Comparison of ENCODE assay signal across 8 cellular contexts in genomic region chr9:72362118-72362531, GRCh38. TPM values are rescaled to one million over a fixed set of nuclear protein-coding genes. Genes with fewer than 3 reads are reported as not detected.
DNase-seq lines count a peak whose midpoint lies in the region; ATAC-seq and TF ChIP-seq lines count a peak whose summit lies in the region.

No MANE protein-coding gene starts in this region.

- TF ChIP-seq POLR2A in erythroblast (IDR thresholded peaks at IDR 0.05; ENCODE audit: low read length), result no peak

- H3K9me3 ChIP-seq in PC-9 (ENCODE audit: insufficient read depth, low read depth), result no peaks in the 10 kb centered on the region
- H3K9me3 ChIP-seq in parathyroid adenoma (ENCODE audit: control insufficient read depth, low read length), result no peaks in the 10 kb centered on the region

- H3K4me1 ChIP-seq in PC-9 (replicated peaks; ENCODE audit: insufficient read depth) (peaks cover 58% of the 10 kb centered on the region), parathyroid adenoma (peaks cover 2% of the 10 kb centered on the region)

- CTCF ChIA-PET in PC-9 (lab: Charles Lee), result interaction anchor here (0.6 to 0.8 kb wide), 2 partner anchors 167 to 180 kb away, joined by 3 to 5 read pairs; no protein-coding TSS in a partner anchor

- H4K20me1 ChIP-seq in PC-9 (ENCODE audit: insufficient read depth), result peaks cover 66% of the 10 kb centered on the region

- H3K36me3 ChIP-seq in PC-9 (ENCODE audit: low read depth) (peaks cover 68% of the 10 kb centered on the region), parathyroid adenoma (ENCODE audit: control insufficient read depth, insufficient read depth, low read length) (no peaks in the 10 kb centered on the region)

- H3K4me2 ChIP-seq in PC-9 (peak overlapping the region; percentile 99), parathyroid adenoma (ENCODE audit: low read length) (peak overlapping the region; percentile 82)

- H3K79me2 ChIP-seq in PC-9 (ENCODE audit: low read depth) (peaks cover 78% of the 10 kb centered on the region), parathyroid adenoma (peaks cover 22% of the 10 kb centered on the region)

- no peak for TF ChIP-seq CTCF in PC-9 (conservative IDR thresholded peaks at IDR 0.05)
- TF ChIP-seq CTCF in parathyroid adenoma (IDR thresholded peaks at IDR 0.05), result no peak

- H3K9me2 ChIP-seq in PC-9 (ENCODE audit: insufficient read depth), result no peaks in the 10 kb centered on the region

- H3K9ac ChIP-seq in parathyroid adenoma, result no peak overlapping the region

- H2AFZ ChIP-seq in PC-9 (no peak overlapping the region), parathyroid adenoma (no peak overlapping the region)

- POLR2A ChIA-PET in PC-9 (lab: Charles Lee; ENCODE audit: unreplicated experiment), result interaction anchor here (0.5 to 1.5 kb wide), 15 partner anchors 9 to 676 kb away, joined by 3 to 14 read pairs (median 5); no protein-coding TSS in a partner anchor

- H3F3A ChIP-seq in PC-9 (ENCODE audit: insufficient read depth, low read depth), result peaks cover 43% of the 10 kb centered on the region

- BruUV-seq in PC-9 (replicated peaks; lab: Mats Ljungman, UMichigan), result no TSS peak

- intact Hi-C loops in PC-9 (cut with micrococcal nuclease; ENCODE audit: unreplicated experiment), result loop anchor here (2.0 to 5.0 kb wide), 3 partner anchors 47 to 460 kb away; no protein-coding TSS in a partner anchor

- peak overlapping the region; percentile 100 for H3K27ac ChIP-seq in PC-9
- H3K27ac ChIP-seq in parathyroid adenoma, result peak overlapping the region; percentile 100

- no peak for ATAC-seq in HG02852 (IDR thresholded peaks at IDR 0.05; ENCODE audit: unreplicated experiment)

- H3K27me3 ChIP-seq in PC-9 (ENCODE audit: insufficient read depth, low read depth), result no peaks in the 10 kb centered on the region
- no peaks in the 10 kb centered on the region for H3K27me3 ChIP-seq in parathyroid adenoma (ENCODE audit: control insufficient read depth, insufficient read depth, low read length)

- H3K4me3 ChIP-seq in PC-9 (peak overlapping the region; percentile 96), parathyroid adenoma (ENCODE audit: low read depth, low read length) (peak overlapping the region; percentile 86)

- DNase-seq in EH (ENCODE audit: low read depth) (peak; percentile 62), PC-9 (no peak), erythroblast (lab: John Stamatoyannopoulos, UW) (peak; percentile 43 to 74), Ammon's horn (ENCODE audit: low spot score) (no peak), SIG-M5 (lab: John Stamatoyannopoulos, UW) (no peak), cerebellar nuclear complex (lab: John Stamatoyannopoulos, UW) (no peak)

RNA-seq across cellular contexts. Expression of gene ZFAND5, which starts 2.9 kb away (rescaled TPM):
- total RNA-seq in PC-9 (2021), result 217 and 227 TPM in 2 replicates

Comparison
In these comparisons a context has a peak if more than half of its experiments do, and no peak if none do; other contexts are left out.
1. DNase-seq: peak in EH (single experiment) and erythroblast (2 of 2); none in PC-9 (0 of 2), Ammon's horn (single experiment), SIG-M5 (single experiment) and cerebellar nuclear complex (0 of 2).